Comparison of ENCODE assay signal across 8 cellular contexts in the genomic region with DNA sequence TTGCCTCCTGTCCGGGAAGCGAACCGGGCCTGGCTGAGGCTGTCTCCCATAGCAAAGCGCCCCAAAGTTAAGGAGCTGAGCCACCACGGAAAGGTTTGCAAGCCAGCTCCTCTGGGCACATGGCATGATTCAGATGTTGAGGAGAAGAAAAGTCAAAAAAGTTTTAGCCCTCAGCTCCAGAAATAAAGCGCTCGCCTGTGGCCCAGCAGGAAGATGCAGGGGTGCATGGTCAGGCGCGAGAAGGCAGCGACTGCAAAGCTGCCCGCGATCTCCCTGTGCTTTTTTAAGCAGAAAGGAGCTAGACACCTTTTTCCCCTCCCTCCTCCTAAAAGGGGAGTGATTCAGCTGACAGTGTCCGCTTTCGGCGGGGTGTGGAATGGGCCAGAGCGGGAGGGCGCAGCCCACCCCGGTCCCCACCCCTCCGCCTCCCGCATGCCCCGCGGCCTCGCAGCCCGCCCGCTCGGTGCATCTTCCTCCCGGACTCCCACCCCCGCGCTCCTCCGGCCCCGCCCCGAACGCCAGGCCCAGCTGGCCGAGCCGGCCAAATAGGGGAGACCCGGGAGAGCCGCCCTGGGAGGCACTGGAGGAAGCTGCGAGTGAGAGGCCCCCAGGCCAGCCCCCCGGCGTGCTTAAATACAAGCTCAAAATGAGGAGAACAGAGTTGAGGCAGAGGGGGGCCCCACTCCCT. TPM values are rescaled to one million over a fixed set of nuclear protein-coding genes. Genes with fewer than 3 reads are reported as not detected.
DNase-seq lines count a peak whose midpoint lies in the region; ATAC-seq lines count a peak whose summit lies in the region.

A gene with protein sequence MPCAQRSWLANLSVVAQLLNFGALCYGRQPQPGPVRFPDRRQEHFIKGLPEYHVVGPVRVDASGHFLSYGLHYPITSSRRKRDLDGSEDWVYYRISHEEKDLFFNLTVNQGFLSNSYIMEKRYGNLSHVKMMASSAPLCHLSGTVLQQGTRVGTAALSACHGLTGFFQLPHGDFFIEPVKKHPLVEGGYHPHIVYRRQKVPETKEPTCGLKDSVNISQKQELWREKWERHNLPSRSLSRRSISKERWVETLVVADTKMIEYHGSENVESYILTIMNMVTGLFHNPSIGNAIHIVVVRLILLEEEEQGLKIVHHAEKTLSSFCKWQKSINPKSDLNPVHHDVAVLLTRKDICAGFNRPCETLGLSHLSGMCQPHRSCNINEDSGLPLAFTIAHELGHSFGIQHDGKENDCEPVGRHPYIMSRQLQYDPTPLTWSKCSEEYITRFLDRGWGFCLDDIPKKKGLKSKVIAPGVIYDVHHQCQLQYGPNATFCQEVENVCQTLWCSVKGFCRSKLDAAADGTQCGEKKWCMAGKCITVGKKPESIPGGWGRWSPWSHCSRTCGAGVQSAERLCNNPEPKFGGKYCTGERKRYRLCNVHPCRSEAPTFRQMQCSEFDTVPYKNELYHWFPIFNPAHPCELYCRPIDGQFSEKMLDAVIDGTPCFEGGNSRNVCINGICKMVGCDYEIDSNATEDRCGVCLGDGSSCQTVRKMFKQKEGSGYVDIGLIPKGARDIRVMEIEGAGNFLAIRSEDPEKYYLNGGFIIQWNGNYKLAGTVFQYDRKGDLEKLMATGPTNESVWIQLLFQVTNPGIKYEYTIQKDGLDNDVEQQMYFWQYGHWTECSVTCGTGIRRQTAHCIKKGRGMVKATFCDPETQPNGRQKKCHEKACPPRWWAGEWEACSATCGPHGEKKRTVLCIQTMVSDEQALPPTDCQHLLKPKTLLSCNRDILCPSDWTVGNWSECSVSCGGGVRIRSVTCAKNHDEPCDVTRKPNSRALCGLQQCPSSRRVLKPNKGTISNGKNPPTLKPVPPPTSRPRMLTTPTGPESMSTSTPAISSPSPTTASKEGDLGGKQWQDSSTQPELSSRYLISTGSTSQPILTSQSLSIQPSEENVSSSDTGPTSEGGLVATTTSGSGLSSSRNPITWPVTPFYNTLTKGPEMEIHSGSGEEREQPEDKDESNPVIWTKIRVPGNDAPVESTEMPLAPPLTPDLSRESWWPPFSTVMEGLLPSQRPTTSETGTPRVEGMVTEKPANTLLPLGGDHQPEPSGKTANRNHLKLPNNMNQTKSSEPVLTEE (N-terminal part only) (minus strand): TSS at position 260 of the 688 bp plus-strand sequence. CDS start 134 bp downstream, at position 126.

- H3K4me1 ChIP-seq in HUES48 (ENCODE audit: control insufficient read depth, insufficient read depth, low read length) (peaks cover 32% of the 10 kb centered on the region), ectodermal cell (ENCODE audit: control insufficient read depth, insufficient read depth, low read length) (peaks cover 18% of the 10 kb centered on the region)

- WGBS in ectodermal cell, 2 experiments: 0 to 1% methylated on average over 39 to 40 of the region's 40 CpGs

- H3K27ac ChIP-seq in HUES48 (ENCODE audit: low read depth, low read length) (peak within 1 kb of the TSS; percentile 57), ectodermal cell (ENCODE audit: insufficient read depth, low read depth, low read length, poor library complexity, severe bottlenecking) (peak within 1 kb of the TSS; percentile 69)

- H3K36me3 ChIP-seq in HUES48 (ENCODE audit: control insufficient read depth, insufficient read depth, low read length) (no peaks in the 10 kb centered on the region), ectodermal cell (ENCODE audit: control insufficient read depth, insufficient read depth, low read length) (no peaks in the 10 kb centered on the region)

- DNase-seq in EH (ENCODE audit: low read depth) (peak; percentile 68), mucosa of gallbladder (ENCODE audit: low spot score) (peak; percentile 21), NCI-H187 (lab: John Stamatoyannopoulos, UW) (no peak)

- peak within 1 kb of the TSS; percentile 81 for H3K4me3 ChIP-seq in HUES48 (ENCODE audit: low read depth, low read length)
- peak within 1 kb of the TSS; percentile 52 for H3K4me3 ChIP-seq in ectodermal cell (ENCODE audit: insufficient read depth, low read depth, low read length)

- H3K9me3 ChIP-seq in HUES48 (ENCODE audit: control insufficient read depth, insufficient read depth, low read length): no peaks in the 10 kb centered on the region
- no peaks in the 10 kb centered on the region for H3K9me3 ChIP-seq in ectodermal cell (ENCODE audit: control insufficient read depth, low read length)

- ATAC-seq in GM21723 (IDR thresholded peaks at IDR 0.05; ENCODE audit: unreplicated experiment) (no peak), GM19467 (IDR thresholded peaks at IDR 0.05; ENCODE audit: unreplicated experiment) (no peak), GM18870 (IDR thresholded peaks at IDR 0.05; ENCODE audit: unreplicated experiment) (no peak)

- H3K9ac ChIP-seq in HUES48 (ENCODE audit: low read depth, low read length): peak within 1 kb of the TSS; percentile 74

- H3K27me3 ChIP-seq in HUES48 (ENCODE audit: control insufficient read depth, insufficient read depth, low read length): peaks cover 2% of the 10 kb centered on the region
- no peaks in the 10 kb centered on the region for H3K27me3 ChIP-seq in ectodermal cell (ENCODE audit: control insufficient read depth, insufficient read depth, low read length, poor library complexity, severe bottlenecking)

RNA-seq across cellular contexts. Expression of the gene that starts here (rescaled TPM):
- polyA plus RNA-seq in ectodermal cell (2013, experiment 1 of 4): 14.8 TPM
- polyA plus RNA-seq in ectodermal cell (2013, experiment 2 of 4): 17.3 TPM
- polyA plus RNA-seq in ectodermal cell (2013, experiment 3 of 4): 11.8 TPM
- polyA plus RNA-seq in ectodermal cell (2013, experiment 4 of 4): 14.1 TPM
- total RNA-seq in mucosa of gallbladder: 2.2 TPM

Comparison
In these comparisons a context has a peak if more than half of its experiments do, and no peak if none do; other contexts are left out.
1. DNase-seq: peak in EH (single experiment) and mucosa of gallbladder (single experiment); none in NCI-H187 (0 of 2).